ENCODE assay signal across 8 cellular contexts in genomic region chrX:48508400-48509244, GRCh38. TPM values are rescaled to one million over a fixed set of nuclear protein-coding genes. Genes with fewer than 3 reads are reported as not detected.
DNase-seq lines count a peak whose midpoint lies in the region; ATAC-seq and TF ChIP-seq lines count a peak whose summit lies in the region.

PORCN (plus strand) TSS chrX:48508992; CDS start chrX:48509821, 829 bp downstream.

- no peaks in the 10 kb centered on the region for H3K36me3 ChIP-seq in OCI-LY1 (ENCODE audit: insufficient read depth, low read length)
- peaks cover 0 to 4% of the 10 kb centered on the region in 2 donors for H3K36me3 ChIP-seq in muscle layer of duodenum (ENCODE audit: control insufficient read depth in 1 of 2, insufficient read depth in 2 of 2, low read length in 2 of 2)

- H4K20me1 ChIP-seq in OCI-LY1 (ENCODE audit: insufficient read depth, low read length) = no peaks in the 10 kb centered on the region

- peak within 1 kb of the TSS; percentile 59; the same call in 1 of the 2 replicates for H3K9ac ChIP-seq in OCI-LY1 (ENCODE audit: low read length)

- no peaks in the 10 kb centered on the region for H3K9me3 ChIP-seq in OCI-LY1 (ENCODE audit: low read length)
- H3K9me3 ChIP-seq in muscle layer of duodenum (ENCODE audit: control insufficient read depth in 1 of 2, low read length in 2 of 2) = no peaks in the 10 kb centered on the region

- H3K27ac ChIP-seq in OCI-LY1 (ENCODE audit: low read depth, low read length, poor library complexity, severe bottlenecking) (no peak within 1 kb of the TSS), muscle layer of duodenum (ENCODE audit: low read length) (peak within 1 kb of the TSS; percentile 60)

- H3F3A ChIP-seq in OCI-LY1 (ENCODE audit: insufficient read depth, low read length) = no peaks in the 10 kb centered on the region

- peaks cover 3% of the 10 kb centered on the region for H3K4me1 ChIP-seq in OCI-LY1 (ENCODE audit: insufficient read depth, low read length, severe bottlenecking)
- peaks cover 0 to 8% of the 10 kb centered on the region in 2 donors for H3K4me1 ChIP-seq in muscle layer of duodenum (ENCODE audit: control insufficient read depth in 1 of 2, insufficient read depth in 2 of 2, low read length in 2 of 2)

- H3K4me2 ChIP-seq in OCI-LY1 (ENCODE audit: low read length) = peak within 1 kb of the TSS; percentile 79

- H3K9me2 ChIP-seq in OCI-LY1 (ENCODE audit: low read depth, low read length) = no peaks in the 10 kb centered on the region

- H3K79me2 ChIP-seq in OCI-LY1 (ENCODE audit: insufficient read depth, low read length) = no peaks in the 10 kb centered on the region

- ATAC-seq in GM19043 (IDR thresholded peaks at IDR 0.05; ENCODE audit: low read depth, unreplicated experiment) (peak; percentile 76), HG03442 (IDR thresholded peaks at IDR 0.05; ENCODE audit: unreplicated experiment) (peak; percentile 83)

- H2AFZ ChIP-seq in OCI-LY1 (ENCODE audit: low read length) = no peak within 1 kb of the TSS

- H3K4me3 ChIP-seq in OCI-LY1 (ENCODE audit: low read depth, low read length, poor library complexity, severe bottlenecking) (peak within 1 kb of the TSS; percentile 71), epithelial cell of proximal tubule (ENCODE audit: low read depth, low read length) (peak within 1 kb of the TSS; percentile 71), muscle layer of duodenum (ENCODE audit: low read depth in 1 of 2, low read length in 2 of 2) (peak within 1 kb of the TSS; percentile 73 to 79)

- no peak for TF ChIP-seq CTCF in AG09319 (IDR thresholded peaks at IDR 0.05; ENCODE audit: low read depth, low read length)
- no peak for TF ChIP-seq CTCF in OCI-LY1 (IDR thresholded peaks at IDR 0.05; ENCODE audit: low read length)
- no peak for TF ChIP-seq CTCF in epithelial cell of proximal tubule (conservative IDR thresholded peaks at IDR 0.05; ENCODE audit: low read depth, low read length)

- DNase-seq in AG09319 (ENCODE audit: extremely low read depth, low read depth) (peak; percentile 19), activated T-cell treated with anti-CD3 and anti-CD28 coated beads for 24 hours (ENCODE audit: low read depth) (peak; percentile 75), epithelial cell of proximal tubule (ENCODE audit: low read depth) (no peak)
- peak; percentile 58 for DNase-seq in stimulated activated CD8-positive, alpha-beta memory T cell treated with anti-CD3 and anti-CD28 coated beads, Interleukin-7, amount 100 ng/mL, for 24 hours (ENCODE audit: low read depth)

- no peaks in the 10 kb centered on the region for H3K27me3 ChIP-seq in OCI-LY1 (ENCODE audit: insufficient read depth, low read length)
- H3K27me3 ChIP-seq in muscle layer of duodenum (ENCODE audit: low read depth, low read length) = no peaks in the 10 kb centered on the region

RNA-seq across cellular contexts. Expression of gene PORCN, which starts in this region (rescaled TPM):
- total RNA-seq in epithelial cell of proximal tubule = 6.6 and 18.7 TPM in 2 replicates
